Comparison of ENCODE assay signal across 14 cellular contexts in genomic region chr6:41167173-41167963, GRCh38. TPM values are rescaled to one million over a fixed set of nuclear protein-coding genes. Genes with fewer than 3 reads are reported as not detected.
DNase-seq lines count a peak whose midpoint lies in the region; ATAC-seq and TF ChIP-seq lines count a peak whose summit lies in the region.
"Had no signal": no experiment of that assay in that cellular context is flagged by ENCODE, and none has a peak within 500 bp of the region (broad histone marks: within the 10 kb centered on the region; RNA-seq: fewer than 3 reads in every experiment).

No MANE protein-coding gene starts in this region.

- H3K27ac ChIP-seq in PC-3 (ENCODE audit: low read length), result no peak overlapping the region
- H3K27ac ChIP-seq in esophagus squamous epithelium, result no peak overlapping the region
- H3K27ac ChIP-seq: parathyroid adenoma, tibial nerve had no signal

- no TSS peak for BruUV-seq in PC-3 (replicated peaks; lab: Mats Ljungman, UMichigan)

- no peak overlapping the region for H3K4me2 ChIP-seq in PC-3 (ENCODE audit: low read length)

- H3K4me1 ChIP-seq in PC-3 (ENCODE audit: insufficient read depth, low read length) (no peaks in the 10 kb centered on the region), esophagus squamous epithelium (no peaks in the 10 kb centered on the region)
- H3K4me1 ChIP-seq: parathyroid adenoma, tibial nerve had no signal

- TF ChIP-seq CTCF in PC-3 (conservative IDR thresholded peaks at IDR 0.05; ENCODE audit: low read depth, low read length) (no peak), esophagus squamous epithelium (IDR thresholded peaks at IDR 0.05) (no peak)

- H3K27me3 ChIP-seq in PC-3 (ENCODE audit: low read length) (0 out of 2 replicates have a peak, but pooled peaks cover 15% of the 10 kb centered on the region), esophagus squamous epithelium (peaks cover 0 to 25% (median 0%) of the 10 kb centered on the region in 4 donors)

- H3F3A ChIP-seq in PC-3 (ENCODE audit: low read length, unreplicated experiment), result no peaks in the 10 kb centered on the region

- TF ChIP-seq POLR2A in esophagus squamous epithelium (IDR thresholded peaks at IDR 0.05), result no peak

- H3K4me3 ChIP-seq in PC-3 (ENCODE audit: low read length), result no peak overlapping the region
- no peak overlapping the region for H3K4me3 ChIP-seq in esophagus squamous epithelium
- H3K4me3 ChIP-seq: tibial nerve had no signal

- WGBS in esophagus squamous epithelium, 2 donors, result 65 to 67% methylated on average over 3 to 5 of the region's 5 CpGs

- DNase-seq in GM04504 (ENCODE audit: low read depth), result peak; percentile 4
- DNase-seq in PC-3, result peak; percentile 33
- DNase-seq in ecto neural progenitor cell (ENCODE audit: low spot score), result peak; percentile 60
- DNase-seq in myocyte (ENCODE audit: low read depth), result peak; percentile 64
- no peak for DNase-seq in esophagus squamous epithelium (lab: John Stamatoyannopoulos, UW)
- DNase-seq in NCI-H1105 treated with DMSO at 0.1 percent for 48 hours (lab: John Stamatoyannopoulos, UW), result no peak
- no peak for DNase-seq in inferior parietal cortex (ENCODE audit: extremely low spot score)
- DNase-seq: activated B cell treated with CpG ODN at 0.5 μM for 24 hours, immature natural killer cell had no signal

- no peak for ATAC-seq in PC-3

- H3K36me3 ChIP-seq in PC-3 (ENCODE audit: low read depth, low read length) (no peaks in the 10 kb centered on the region), esophagus squamous epithelium (no peaks in the 10 kb centered on the region)
- H3K36me3 ChIP-seq: tibial nerve had no signal

- no peak overlapping the region for H3K9ac ChIP-seq in PC-3 (ENCODE audit: low read length)
- H3K9ac ChIP-seq: parathyroid adenoma had no signal

- H3K79me2 ChIP-seq in PC-3 (ENCODE audit: low read length), result no peaks in the 10 kb centered on the region
- H3K79me2 ChIP-seq: parathyroid adenoma had no signal

- no peak overlapping the region for H2AFZ ChIP-seq in PC-3 (ENCODE audit: low read length)
- H2AFZ ChIP-seq: parathyroid adenoma had no signal

- H4K20me1 ChIP-seq in PC-3 (ENCODE audit: low read length), result no peaks in the 10 kb centered on the region

- no peaks in the 10 kb centered on the region for H3K9me3 ChIP-seq in PC-3 (ENCODE audit: low read length)
- H3K9me3 ChIP-seq in esophagus squamous epithelium, result no peaks in the 10 kb centered on the region
- H3K9me3 ChIP-seq: tibial nerve had no signal

- intact Hi-C loops in PC-3 (cut with micrococcal nuclease) (no loop called here), esophagus squamous epithelium (cut with DNase I) (loop anchor here (10.0 kb wide), 1 partner anchor 63 kb away; no protein-coding TSS in a partner anchor)

- CTCF ChIA-PET in PC-3 (lab: Charles Lee), result no interaction called here

- POLR2A ChIA-PET in PC-3 (lab: Charles Lee; ENCODE audit: unreplicated experiment), result interaction anchor here (0.6 kb wide), 1 partner anchor 8 kb away, joined by 4 read pairs; no protein-coding TSS in a partner anchor

- no peaks in the 10 kb centered on the region for H3K9me2 ChIP-seq in PC-3 (replicated peaks; ENCODE audit: low read length)

RNA-seq across cellular contexts. Expression of gene TREM2, which starts 4.5 kb away (rescaled TPM):
- total RNA-seq in PC-3 (2014; rRNA removed), result not detected in 2 replicates
- total RNA-seq in myocyte, result 0.16 TPM in 1 of 2 replicates, not detected in the other
- 0.13 TPM for polyA plus RNA-seq in myocyte (2012)
- total RNA-seq in esophagus squamous epithelium, result 1 to 10 TPM in 1 of 4 donors, under 1 TPM in 2, not detected in 1; 0.70 to 7.3 (median 0.95) TPM
- total RNA-seq: activated B cell treated with CpG ODN at 0.5 μM for 24 hours, Daoy, H4, OCI-LY7 had no signal
- polyA plus RNA-seq: immature natural killer cell had no signal

RNA-seq across cellular contexts. Expression of gene TREML1, which starts 13.2 kb away (rescaled TPM):
- total RNA-seq in PC-3 (2014; rRNA removed) (not detected in 2 replicates), myocyte (not detected in 2 replicates), esophagus squamous epithelium (not detected)
- polyA plus RNA-seq in myocyte (2012), result not detected
- total RNA-seq: activated B cell treated with CpG ODN at 0.5 μM for 24 hours, Daoy, H4, OCI-LY7 had no signal

RNA-seq across cellular contexts. Expression of gene TREML2, which starts 33.6 kb away (rescaled TPM):
- total RNA-seq in PC-3 (2014; rRNA removed) (not detected in 2 replicates), myocyte (not detected in 2 replicates), esophagus squamous epithelium (under 1 TPM in 1 of 4 donors, not detected in 3; 0.26 TPM)
- polyA plus RNA-seq in myocyte (2012), result not detected
- total RNA-seq: Daoy, tibial nerve had no signal

Comparison
In these comparisons a context has a peak if more than half of its experiments do, and no peak if none do; other contexts are left out.
1. DNase-seq: peak in GM04504 (single experiment), PC-3 (single experiment), ecto neural progenitor cell (single experiment) and myocyte (single experiment); none in esophagus squamous epithelium (single experiment), NCI-H1105 treated with DMSO at 0.1 percent for 48 hours (single experiment) and inferior parietal cortex (single experiment).